ENCODE assay signal across 11 cellular contexts in genomic region chr17:10589553-10590145, GRCh38. TPM values are rescaled to one million over a fixed set of nuclear protein-coding genes. Genes with fewer than 3 reads are reported as not detected.
"Had no signal": no experiment of that assay in that cellular context is flagged by ENCODE, and none has a peak within 500 bp of the region (broad histone marks: within the 10 kb centered on the region; RNA-seq: fewer than 3 reads in every experiment).

No MANE protein-coding gene starts in this region.

- H3K27ac ChIP-seq: GM23248, HL-60 had no signal

- H3K9me3 ChIP-seq: HAP-1 had no signal

- H3K27ac Mint-ChIP-seq: HFFc6, IgD-negative memory B cell had no signal

- H3K36me3 ChIP-seq: HAP-1 had no signal

- H3K4me3 ChIP-seq: GM23248, HAP-1 had no signal

- ATAC-seq: HCT116, HepG2 had no signal

- H3K4me3 Mint-ChIP-seq: HFFc6, IgD-negative memory B cell had no signal

- H2AFZ ChIP-seq: GM23248 had no signal

- DNase-seq: GM23248, GOT3, H7, HFFc6 had no signal

- H3K4me1 ChIP-seq: HAP-1 had no signal

RNA-seq across cellular contexts. Expression of gene MYH2, which starts 40.2 kb away (rescaled TPM):
- total RNA-seq: H4, HepG2, HT1080 had no signal
- polyA plus RNA-seq: HepG2, IgD-negative memory B cell had no signal
